ENCODE assay signal across 27 cellular contexts in the genomic region with DNA sequence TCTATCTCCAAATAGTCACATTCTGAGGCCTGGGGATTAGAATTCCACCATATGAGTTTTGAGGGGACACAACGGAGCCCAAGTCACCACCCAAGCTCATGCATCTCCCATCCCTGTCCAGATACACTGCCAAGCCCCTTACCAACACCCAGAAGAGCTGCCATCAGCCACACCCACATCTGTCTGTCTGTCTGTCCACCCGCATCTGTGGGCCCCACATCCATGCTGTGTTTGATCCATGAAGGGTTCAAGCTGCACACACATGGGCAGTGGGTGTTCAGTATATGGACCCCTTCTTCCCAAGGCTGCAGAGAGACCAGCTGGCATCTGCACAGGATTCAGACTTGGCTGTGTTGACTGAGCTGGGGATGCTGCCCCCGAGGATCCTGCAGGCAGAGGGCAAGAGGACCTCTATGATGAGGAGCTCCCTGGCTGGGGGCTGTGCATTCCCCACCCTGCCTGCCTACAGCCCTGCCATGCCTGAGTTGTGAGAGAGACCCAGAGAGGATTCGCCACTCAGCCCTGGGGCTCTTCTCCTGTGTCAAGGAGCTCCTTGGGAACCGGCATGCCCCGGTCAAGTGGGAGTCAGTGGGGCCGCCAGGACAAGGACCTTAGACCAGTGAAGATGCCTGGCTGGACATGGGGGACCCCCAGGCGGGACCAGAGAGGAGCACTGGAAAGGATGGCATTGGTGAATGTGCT.
"Had no signal": no experiment of that assay in that cellular context is flagged by ENCODE, and none has a peak within 500 bp of the region (broad histone marks: within the 10 kb centered on the region; RNA-seq: fewer than 3 reads in every experiment).

No MANE protein-coding gene starts in this region.

- H3K4me3 ChIP-seq: body of pancreas, heart left ventricle, left lung, lower lobe of right lung, mucosa of descending colon, right lobe of liver, SK-N-MC, stomach, tibial nerve had no signal

- DNase-seq: activated CD4-positive, alpha-beta memory T cell treated with anti-CD3 and anti-CD28 coated beads for 36 hours; activated CD4-positive, alpha-beta T cell treated with anti-CD3 and anti-CD28 coated beads, Interleukin-2, amount 10 ng/mL, durations not matched to agents 24 days and 14 days; activated CD4-positive, CD25-positive, alpha-beta regulatory T cell treated with anti-CD3 and anti-CD28 coated beads, Interleukin-2, amount 50 U/mL, for 72 hours; activated CD8-positive, alpha-beta memory T cell treated with anti-CD3 and anti-CD28 coated beads, Interleukin-2, amount 50 U/mL, for 48 hours; activated naive CD4-positive, alpha-beta T cell treated with Interleukin-2 at 50 U/mL for 16 hours; activated T-cell treated with anti-CD3 and anti-CD28 coated beads, Interleukin-2, amount 50 U/mL, for 48 hours; body of pancreas; cortex of kidney; endodermal cell; foreskin fibroblast; mesendoderm; mucosa of descending colon; right lobe of liver; small intestine; stimulated activated CD4-positive, alpha-beta T cell treated with anti-CD3 and anti-CD28 coated beads, Interleukin-1b, Interleukin-23, amount 100 ng/mL, for 48 hours; stimulated activated CD4-positive, alpha-beta T cell treated with anti-CD3 and anti-CD28 coated beads, Interleukin-4, amount 100 ng/mL, for 4 hours; stimulated activated CD8-positive, alpha-beta memory T cell treated with anti-CD3 and anti-CD28 coated beads, Interleukin-4, amount 100 ng/mL, for 48 hours; stimulated activated naive B cell treated with anti-CD40 and anti-IgM and Interleukin-4, amounts not matched to agents 10 μg/mL and 1 μg/mL and 100 μg/mL, for 72 hours; stomach; WERI-Rb-1 had no signal

- H3K9me3 ChIP-seq: body of pancreas, heart left ventricle, left lung, lower lobe of right lung, mucosa of descending colon, right lobe of liver, stomach, tibial nerve had no signal

- H3K36me3 ChIP-seq: heart left ventricle, left lung, lower lobe of right lung, right lobe of liver, stomach, tibial nerve, WERI-Rb-1 had no signal

- ATAC-seq: body of pancreas; esophagus mucosa; heart left ventricle; left lung; lower lobe of right lung; mucosa of descending colon; natural killer cell treated with Interleukin-12 subunit alpha and Interleukin-12 subunit beta and Interleukin-15 and Interleukin-18, amount 100 ng/mL, for 72 hours; right lobe of liver; stimulated activated naive B cell treated with anti-CD40 and anti-IgM and Interleukin-4, amounts not matched to agents 10 μg/mL and 1 μg/mL and 100 μg/mL, for 72 hours had no signal

- H3K4me1 ChIP-seq: body of pancreas, heart left ventricle, left lung, lower lobe of right lung, right lobe of liver, tibial nerve had no signal

- H3K27ac ChIP-seq: body of pancreas, heart left ventricle, left lung, lower lobe of right lung, right lobe of liver, SK-N-MC, stomach, tibial nerve, WERI-Rb-1 had no signal

- H3K27me3 ChIP-seq: body of pancreas, heart left ventricle, right lobe of liver, stomach, tibial nerve had no signal
